ENCODE assay signal across 8 cellular contexts in genomic region chr12:103505371-103506236, GRCh38. TPM values are rescaled to one million over a fixed set of nuclear protein-coding genes. Genes with fewer than 3 reads are reported as not detected.
DNase-seq lines count a peak whose midpoint lies in the region; ATAC-seq and TF ChIP-seq lines count a peak whose summit lies in the region.

No MANE protein-coding gene starts in this region.

- peaks cover 11% of the 10 kb centered on the region for H3K4me1 ChIP-seq in MM.1S (ENCODE audit: low read length)
- H3K4me1 ChIP-seq in aorta (ENCODE audit: control insufficient read depth in 1 of 2, insufficient read depth in 2 of 2, low read length in 2 of 2) = no peaks in the 10 kb centered on the region
- H3K4me1 ChIP-seq in right atrium auricular region = no peaks in the 10 kb centered on the region

- H3K9me2 ChIP-seq in MM.1S (replicated peaks; ENCODE audit: insufficient read depth, low read length) = no peaks in the 10 kb centered on the region

- TF ChIP-seq CTCF in MM.1S (IDR thresholded peaks at IDR 0.05; ENCODE audit: low read length) (no peak), kidney epithelial cell (IDR thresholded peaks at IDR 0.05; ENCODE audit: insufficient read depth, low read length, poor library complexity, severe bottlenecking) (no peak), right atrium auricular region (IDR thresholded peaks at IDR 0.05) (no peak), HFFc6 (IDR thresholded peaks at IDR 0.05) (no peak)

- H3K27me3 ChIP-seq in MM.1S (replicated peaks; ENCODE audit: insufficient read depth, low read length) (0 out of 2 replicates have a peak, but pooled peaks cover 3% of the 10 kb centered on the region), kidney epithelial cell (ENCODE audit: control insufficient read depth, insufficient read depth, low read length) (no peaks in the 10 kb centered on the region), aorta (ENCODE audit: control insufficient read depth in 1 of 2, insufficient read depth in 2 of 2, low read length in 1 of 2) (no peaks in the 10 kb centered on the region), right atrium auricular region (no peaks in the 10 kb centered on the region)

- H3K4me3 Mint-ChIP-seq in HFFc6 = no peak overlapping the region

- H3K27ac Mint-ChIP-seq in HFFc6 = no peak overlapping the region

- H4K20me1 ChIP-seq in MM.1S (ENCODE audit: insufficient read depth, low read length) = no peaks in the 10 kb centered on the region

- H3K9me3 ChIP-seq in MM.1S (replicated peaks; ENCODE audit: insufficient read depth, low read length) = no peaks in the 10 kb centered on the region
- no peaks in the 10 kb centered on the region for H3K9me3 ChIP-seq in aorta (ENCODE audit: control insufficient read depth, low read length)
- H3K9me3 ChIP-seq in right atrium auricular region = no peaks in the 10 kb centered on the region

- no peaks in the 10 kb centered on the region for H3K79me2 ChIP-seq in MM.1S (ENCODE audit: low read length)

- intact Hi-C loops in aorta (cut with DNase I) = no loop called here

- no peaks in the 10 kb centered on the region for H3K36me3 Mint-ChIP-seq in HFFc6 (ENCODE audit: low read depth)

- H3K27me3 Mint-ChIP-seq in HFFc6 (ENCODE audit: insufficient read depth) = peaks cover 1% of the 10 kb centered on the region; the same call in 1 of the 2 replicates

- H3F3A ChIP-seq in MM.1S (ENCODE audit: insufficient read depth, low read length) = no peaks in the 10 kb centered on the region; the same call in 1 of the 2 replicates

- H3K4me3 ChIP-seq in MM.1S (ENCODE audit: low read length) (no peak overlapping the region), kidney epithelial cell (ENCODE audit: low read depth, low read length) (no peak overlapping the region), aorta (ENCODE audit: low read length in 2 of 2) (no peak overlapping the region), right atrium auricular region (no peak overlapping the region)

- peak; percentile 93 for ATAC-seq in GM18511 (IDR thresholded peaks at IDR 0.05; ENCODE audit: unreplicated experiment)
- ATAC-seq in GM21717 (IDR thresholded peaks at IDR 0.05; ENCODE audit: unreplicated experiment) = peak; percentile 95
- ATAC-seq in aorta (ENCODE audit: low FRiP score) = no peak

- no peaks in the 10 kb centered on the region for H3K36me3 ChIP-seq in MM.1S (replicated peaks; ENCODE audit: insufficient read depth, low read length)
- no peaks in the 10 kb centered on the region for H3K36me3 ChIP-seq in kidney epithelial cell (ENCODE audit: control insufficient read depth, insufficient read depth, low read length)
- H3K36me3 ChIP-seq in aorta (ENCODE audit: control insufficient read depth in 1 of 2, insufficient read depth in 2 of 2, low read length in 1 of 2) = no peaks in the 10 kb centered on the region
- H3K36me3 ChIP-seq in right atrium auricular region = no peaks in the 10 kb centered on the region

- H3K27ac ChIP-seq in MM.1S (ENCODE audit: low read length) (no peak overlapping the region), aorta (ENCODE audit: low read depth in 1 of 2, low read length in 2 of 2) (no peak overlapping the region), right atrium auricular region (no peak overlapping the region)

- no peaks in the 10 kb centered on the region for H3K4me1 Mint-ChIP-seq in HFFc6 (ENCODE audit: low read depth)

- H3K4me2 ChIP-seq in MM.1S (ENCODE audit: low read depth, low read length) = peak overlapping the region; percentile 16; the same call in 1 of the 2 replicates

- H3K9me3 Mint-ChIP-seq in HFFc6 = no peaks in the 10 kb centered on the region

- DNase-seq in MM.1S (peak; percentile 86), kidney epithelial cell (ENCODE audit: low read depth) (peak; percentile 95), aorta (no peak), right atrium auricular region (ENCODE audit: low spot score) (no peak), HFFc6 (no peak), NCI-H2107 (lab: John Stamatoyannopoulos, UW) (no peak)

- no peak overlapping the region for H3K9ac ChIP-seq in MM.1S (ENCODE audit: low read length)

- 79 to 80% methylated on average over 9 of the region's 9 CpGs for WGBS in aorta, 2 donors

- H2AFZ ChIP-seq in MM.1S (ENCODE audit: low read length) = no peak overlapping the region

RNA-seq across cellular contexts. Expression of gene C12orf42, which starts 9.8 kb away (rescaled TPM):
- total RNA-seq in kidney epithelial cell = not detected in 2 replicates
- not detected for total RNA-seq in aorta
- not detected for polyA plus RNA-seq in aorta
- total RNA-seq in right atrium auricular region = not detected
- total RNA-seq in HFFc6 (2021; fragmentation: NEBNext Ultra II Directional; extraction: Animal tissue kit (Norgen Biotek cat#: 25700)) = not detected

Comparison
In these comparisons a context has a peak if more than half of its experiments do, and no peak if none do; other contexts are left out.
1. DNase-seq: peak in MM.1S (single experiment) and kidney epithelial cell (single experiment); none in aorta (0 of 2), right atrium auricular region (single experiment), HFFc6 (single experiment) and NCI-H2107 (single experiment).